In the genomic region with DNA sequence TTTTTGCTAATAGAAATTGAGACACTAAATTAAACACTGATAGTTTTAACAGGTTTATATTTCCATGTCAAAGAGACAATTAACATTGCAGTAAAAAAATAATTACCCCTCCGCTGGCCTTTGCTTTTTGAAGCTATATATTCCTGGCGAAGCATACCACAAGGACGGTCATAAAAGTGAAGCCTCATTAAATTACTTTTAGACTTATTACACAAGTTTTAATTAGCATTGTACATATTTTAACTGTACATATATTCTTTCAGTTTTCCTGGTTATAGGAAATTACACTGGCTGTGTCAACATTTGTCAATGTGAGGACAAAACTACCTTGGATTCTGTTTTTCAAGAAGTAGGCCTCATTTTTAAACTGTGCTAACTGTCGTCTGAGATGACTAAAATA, we compare ENCODE assay signal across 10 cellular contexts. TPM values are rescaled to one million over a fixed set of nuclear protein-coding genes. Genes with fewer than 3 reads are reported as not detected.
A peak's percentile ranks its signal among the peaks of the same experiment; 100 is the strongest.
DNase-seq lines count a peak whose midpoint lies in the region; ATAC-seq and TF ChIP-seq lines count a peak whose summit lies in the region.
"Had no signal": no experiment of that assay in that cellular context is flagged by ENCODE, and none has a peak within 500 bp of the region (broad histone marks: within the 10 kb centered on the region; RNA-seq: fewer than 3 reads in every experiment).

No MANE protein-coding gene starts in this region.

- H3K27me3 ChIP-seq in ovary (no peaks in the 10 kb centered on the region), H7 (ENCODE audit: control insufficient read depth, insufficient read depth, low read length) (peaks cover 97% of the 10 kb centered on the region)

- H3K4me3 Mint-ChIP-seq in stimulated activated naive CD8-positive, alpha-beta T cell treated with anti-CD3 and anti-CD28 coated beads, Interleukin-15, Interleukin-2, amounts not matched to agents 100 ng/mL and 50 ng/mL, for 24 hours: peak overlapping the region; percentile 75
- peak overlapping the region in 1 of 2 donors; percentile 94 for H3K4me3 Mint-ChIP-seq in stimulated activated naive CD8-positive, alpha-beta T cell treated with anti-CD3 and anti-CD28 coated beads, Interleukin-15, amount 100 ng/mL, for 72 hours
- H3K4me3 Mint-ChIP-seq in endothelial cell (ENCODE audit: unreplicated experiment) (peak overlapping the region; percentile 81), type B pancreatic cell (peak overlapping the region; percentile 80)

- peaks cover 25% of the 10 kb centered on the region for H3K4me1 Mint-ChIP-seq in stimulated activated naive CD8-positive, alpha-beta T cell treated with anti-CD3 and anti-CD28 coated beads, Interleukin-15, Interleukin-2, amounts not matched to agents 100 ng/mL and 50 ng/mL, for 24 hours (ENCODE audit: low read depth)
- H3K4me1 Mint-ChIP-seq in stimulated activated naive CD8-positive, alpha-beta T cell treated with anti-CD3 and anti-CD28 coated beads, Interleukin-15, amount 100 ng/mL, for 72 hours: peaks cover 35% of the 10 kb centered on the region
- H3K4me1 Mint-ChIP-seq in endothelial cell (ENCODE audit: unreplicated experiment) (peaks cover 16% of the 10 kb centered on the region), type B pancreatic cell (ENCODE audit: unreplicated experiment) (no peaks in the 10 kb centered on the region)

- WGBS in ovary, 3 donors: 95 to 99% (median 99%) methylated on average over 4 of the region's 4 CpGs

- H3K36me3 ChIP-seq in ovary: no peaks in the 10 kb centered on the region
- H3K36me3 ChIP-seq in H7 (replicated peaks; ENCODE audit: control insufficient read depth, insufficient read depth, low read length): no peaks in the 10 kb centered on the region

- H3K27ac Mint-ChIP-seq in stimulated activated naive CD8-positive, alpha-beta T cell treated with anti-CD3 and anti-CD28 coated beads, Interleukin-15, Interleukin-2, amounts not matched to agents 100 ng/mL and 50 ng/mL, for 24 hours: no peak overlapping the region
- no peak overlapping the region for H3K27ac Mint-ChIP-seq in stimulated activated naive CD8-positive, alpha-beta T cell treated with anti-CD3 and anti-CD28 coated beads, Interleukin-15, amount 100 ng/mL, for 72 hours
- H3K27ac Mint-ChIP-seq in endothelial cell (ENCODE audit: unreplicated experiment): no peak overlapping the region
- no peak overlapping the region for H3K27ac Mint-ChIP-seq in type B pancreatic cell

- no peaks in the 10 kb centered on the region for H3K9me3 Mint-ChIP-seq in stimulated activated naive CD8-positive, alpha-beta T cell treated with anti-CD3 and anti-CD28 coated beads, Interleukin-15, Interleukin-2, amounts not matched to agents 100 ng/mL and 50 ng/mL, for 24 hours
- H3K9me3 Mint-ChIP-seq in stimulated activated naive CD8-positive, alpha-beta T cell treated with anti-CD3 and anti-CD28 coated beads, Interleukin-15, amount 100 ng/mL, for 72 hours: peaks cover 0 to 7% of the 10 kb centered on the region in 2 donors
- H3K9me3 Mint-ChIP-seq in endothelial cell (ENCODE audit: unreplicated experiment): no peaks in the 10 kb centered on the region
- no peaks in the 10 kb centered on the region for H3K9me3 Mint-ChIP-seq in type B pancreatic cell

- POLR2A ChIA-PET in RWPE1 (lab: Yijun Ruan, JAX; ENCODE audit: low non-redundant PET): interaction anchor here (2.6 kb wide), 1 partner anchor 16 kb away, joined by 14 read pairs; a partner anchor contains a TSS

- H3K27ac ChIP-seq in RWPE1 (peak overlapping the region; percentile 100), ovary (no peak overlapping the region)

- H3K4me1 ChIP-seq in ovary (ENCODE audit: insufficient read depth): peaks cover 3% of the 10 kb centered on the region

- TF ChIP-seq POLR2A in ovary (IDR thresholded peaks at IDR 0.05): no peak

- no peaks in the 10 kb centered on the region for H3K9me3 ChIP-seq in ovary

- intact Hi-C loops in ovary (cut with DNase I): no loop called here

- no peak for DNase-seq in stimulated activated naive CD8-positive, alpha-beta T cell treated with anti-CD3 and anti-CD28 coated beads, Interleukin-15, amount 100 ng/mL, for 72 hours
- DNase-seq in RWPE1 (ENCODE audit: low spot score): no peak
- no peak for DNase-seq in endothelial cell (ENCODE audit: low spot score)
- DNase-seq in type B pancreatic cell (ENCODE audit: extremely low spot score, unreplicated experiment): no peak
- no peak for DNase-seq in ovary
- DNase-seq in H7: no peak
- no peak for DNase-seq in UCSD-AML1 (lab: John Stamatoyannopoulos, UW; ENCODE audit: unreplicated experiment)
- DNase-seq: activated CD4-positive, alpha-beta T cell treated with anti-CD3 and anti-CD28 coated beads for 1 hour; left ventricle myocardium superior had no signal

- no peak for ATAC-seq in stimulated activated naive CD8-positive, alpha-beta T cell treated with anti-CD3 and anti-CD28 coated beads, Interleukin-15, amount 100 ng/mL, for 72 hours
- ATAC-seq: left ventricle myocardium superior had no signal

- H3K27me3 Mint-ChIP-seq in stimulated activated naive CD8-positive, alpha-beta T cell treated with anti-CD3 and anti-CD28 coated beads, Interleukin-15, Interleukin-2, amounts not matched to agents 100 ng/mL and 50 ng/mL, for 24 hours: peaks cover 50% of the 10 kb centered on the region
- peaks cover 81% of the 10 kb centered on the region for H3K27me3 Mint-ChIP-seq in stimulated activated naive CD8-positive, alpha-beta T cell treated with anti-CD3 and anti-CD28 coated beads, Interleukin-15, amount 100 ng/mL, for 72 hours
- peaks cover 27% of the 10 kb centered on the region for H3K27me3 Mint-ChIP-seq in endothelial cell (ENCODE audit: unreplicated experiment)
- peaks cover 87% of the 10 kb centered on the region for H3K27me3 Mint-ChIP-seq in type B pancreatic cell

- no peak for TF ChIP-seq EP300 in ovary (IDR thresholded peaks at IDR 0.05)

- TF ChIP-seq CTCF in RWPE1 (conservative IDR thresholded peaks at IDR 0.05; ENCODE audit: low read depth) (no peak), endothelial cell (IDR thresholded peaks at IDR 0.05; ENCODE audit: unreplicated experiment) (no peak), type B pancreatic cell (conservative IDR thresholded peaks at IDR 0.05) (no peak), ovary (IDR thresholded peaks at IDR 0.05) (no peak)

- H3K4me3 ChIP-seq in ovary: no peak overlapping the region
- no peak overlapping the region for H3K4me3 ChIP-seq in H7 (ENCODE audit: insufficient read depth, low read depth, low read length)

- CTCF ChIA-PET in RWPE1 (lab: Yijun Ruan, JAX): interaction anchor here (0.6 to 3.3 kb wide), 3 partner anchors 15 to 1451 kb away, joined by 4 to 16 read pairs (median 5); a partner anchor contains a TSS

- H3K36me3 Mint-ChIP-seq in stimulated activated naive CD8-positive, alpha-beta T cell treated with anti-CD3 and anti-CD28 coated beads, Interleukin-15, Interleukin-2, amounts not matched to agents 100 ng/mL and 50 ng/mL, for 24 hours (ENCODE audit: low read depth): no peaks in the 10 kb centered on the region
- H3K36me3 Mint-ChIP-seq in endothelial cell (ENCODE audit: low read depth, unreplicated experiment) (peaks cover 7% of the 10 kb centered on the region), type B pancreatic cell (no peaks in the 10 kb centered on the region)

RNA-seq across cellular contexts. Expression of a gene that starts 1.2 kb away (rescaled TPM):
- total RNA-seq in endothelial cell (ENCODE audit: unreplicated experiment) (not detected), type B pancreatic cell (ENCODE audit: low replicate concordance) (1.8 and 9.0 TPM in 2 replicates), ovary (1 to 10 TPM in 3 of 7 donors, under 1 TPM in 4; 0.20 to 7.6 (median 0.82) TPM)
- 1 to 10 TPM; 1.0 to 1.3 TPM for polyA plus RNA-seq in ovary
- not detected in 2 replicates for total RNA-seq in H7 (2014; rRNA removed; shearing (Covaris generic))
- total RNA-seq: left ventricle myocardium superior had no signal

RNA-seq across cellular contexts. Expression of a gene that starts 1.6 kb away (rescaled TPM):
- total RNA-seq in endothelial cell (ENCODE audit: unreplicated experiment) (0.36 TPM), type B pancreatic cell (ENCODE audit: low replicate concordance) (0.58 and 1.5 TPM in 2 replicates), ovary (1 to 10 TPM in 3 of 7 donors, under 1 TPM in 3, not detected in 1; 0.51 to 2.1 (median 0.82) TPM)
- polyA plus RNA-seq in ovary: under 1 TPM; 0.06 to 0.32 TPM
- 0.07 TPM in 1 of 2 replicates, not detected in the other for total RNA-seq in H7 (2014; rRNA removed; shearing (Covaris generic))

RNA-seq across cellular contexts. Expression of a gene that starts 16.1 kb away (rescaled TPM):
- total RNA-seq in endothelial cell (ENCODE audit: unreplicated experiment) (1.8 TPM), type B pancreatic cell (ENCODE audit: low replicate concordance) (18.4 and 64.0 TPM in 2 replicates), ovary (1 to 10 TPM; 1.0 to 5.3 (median 1.7) TPM)
- polyA plus RNA-seq in ovary: 1 to 10 TPM in 1 of 2 donors, under 1 TPM in 1; 0.63 to 5.7 TPM
- 0.76 TPM in 1 of 2 replicates, not detected in the other for total RNA-seq in H7 (2014; rRNA removed; shearing (Covaris generic))
